ENCODE assay signal across 8 cellular contexts in genomic region chr17:333626-334396, GRCh38. TPM values are rescaled to one million over a fixed set of nuclear protein-coding genes. Genes with fewer than 3 reads are reported as not detected.
DNase-seq lines count a peak whose midpoint lies in the region; ATAC-seq and TF ChIP-seq lines count a peak whose summit lies in the region.

No MANE protein-coding gene starts in this region.

- H3K27ac ChIP-seq in right lobe of liver, result peak overlapping the region; percentile 45 to 78 (median 64)
- peak overlapping the region; percentile 75 to 90 (median 82) for H3K27ac ChIP-seq in spleen

- H3K4me3 Mint-ChIP-seq in dendritic cell treated with granulocyte-macrophage colony-stimulating factor and Interleukin-4, amounts not matched to agents 40 ng/mL and 50 ng/mL, for 4 days, result peak overlapping the region; percentile 65

- peak overlapping the region in 1 of 3 donors; percentile 16 for H3K4me3 ChIP-seq in right lobe of liver
- peak overlapping the region in 5 of 8 donors; percentile 34 to 64 (median 39) for H3K4me3 ChIP-seq in spleen

- H3K27ac Mint-ChIP-seq in dendritic cell treated with granulocyte-macrophage colony-stimulating factor and Interleukin-4, amounts not matched to agents 40 ng/mL and 50 ng/mL, for 4 days, result peak overlapping the region; percentile 61

- peaks cover 66% of the 10 kb centered on the region for H3K27me3 Mint-ChIP-seq in dendritic cell treated with granulocyte-macrophage colony-stimulating factor and Interleukin-4, amounts not matched to agents 40 ng/mL and 50 ng/mL, for 4 days

- peaks cover 65% of the 10 kb centered on the region for H3K4me1 Mint-ChIP-seq in dendritic cell treated with granulocyte-macrophage colony-stimulating factor and Interleukin-4, amounts not matched to agents 40 ng/mL and 50 ng/mL, for 4 days (ENCODE audit: low read depth)

- TF ChIP-seq POLR2A in right lobe of liver (IDR thresholded peaks at IDR 0.05) (peak; percentile 43), spleen (IDR thresholded peaks at IDR 0.05) (peak in 1 of 3 donors; percentile 53)

- WGBS in right lobe of liver (ENCODE audit: insufficient coverage, low coverage, low lambda C conversion rate, missing lambda C conversion rate), result 53% methylated on average over 6 of the region's 23 CpGs
- WGBS in spleen, 5 donors, result 26 to 40% (median 38%) methylated on average over 23 of the region's 23 CpGs

- DNase-seq in M059J (ENCODE audit: low read depth) (peak; percentile 22), right lobe of liver (peak; percentile 65 to 72 (median 69)), spleen (peak; percentile 90), NCI-H1092 treated with DMSO at 0.1 percent for 48 hours (lab: John Stamatoyannopoulos, UW) (no peak), NCI-H446 treated with DMSO at 0.1 percent for 48 hours (lab: John Stamatoyannopoulos, UW) (no peak)

- TF ChIP-seq CTCF in right lobe of liver (IDR thresholded peaks at IDR 0.05), result no peak
- TF ChIP-seq CTCF in spleen (IDR thresholded peaks at IDR 0.05 in 8 of 11, conservative IDR thresholded peaks at IDR 0.05 in 3 of 11), result no peak

- H3K9me3 Mint-ChIP-seq in dendritic cell treated with granulocyte-macrophage colony-stimulating factor and Interleukin-4, amounts not matched to agents 40 ng/mL and 50 ng/mL, for 4 days, result no peaks in the 10 kb centered on the region

- H3K36me3 Mint-ChIP-seq in dendritic cell treated with granulocyte-macrophage colony-stimulating factor and Interleukin-4, amounts not matched to agents 40 ng/mL and 50 ng/mL, for 4 days (ENCODE audit: low read depth), result no peaks in the 10 kb centered on the region

- H3K27me3 ChIP-seq in right lobe of liver (no peaks in the 10 kb centered on the region), spleen (replicated peaks in 1 of 7) (peaks cover 0 to 37% (median 0%) of the 10 kb centered on the region in 7 donors)

- intact Hi-C loops in dendritic cell treated with granulocyte-macrophage colony-stimulating factor and Interleukin-4, amounts not matched to agents 40 ng/mL and 50 ng/mL, for 4 days (cut with micrococcal nuclease), result no loop called here
- intact Hi-C loops in right lobe of liver (cut with DNase I), result no loop called here
- intact Hi-C loops in spleen (cut with DNase I; ENCODE audit: low total_unique reads), result no loop called here

- peak; percentile 56 to 65 (median 64) for ATAC-seq in right lobe of liver
- no peak for ATAC-seq in HG03135 (IDR thresholded peaks at IDR 0.05; ENCODE audit: unreplicated experiment)
- no peak for ATAC-seq in GM19023 (IDR thresholded peaks at IDR 0.05; ENCODE audit: unreplicated experiment)

- H3K4me1 ChIP-seq in right lobe of liver (peaks cover 0 to 25% (median 10%) of the 10 kb centered on the region in 4 donors), spleen (peaks cover 10 to 96% (median 53%) of the 10 kb centered on the region in 6 donors)

- no peaks in the 10 kb centered on the region for H3K36me3 ChIP-seq in right lobe of liver
- no peaks in the 10 kb centered on the region for H3K36me3 ChIP-seq in spleen

- H3K9me3 ChIP-seq in right lobe of liver, result no peaks in the 10 kb centered on the region
- no peaks in the 10 kb centered on the region for H3K9me3 ChIP-seq in spleen

RNA-seq across cellular contexts. Expression of gene RPH3AL, which starts 18.8 kb away (rescaled TPM):
- 0.81 and 5.5 TPM in 2 replicates for total RNA-seq in M059J (2014; rRNA removed; shearing (Covaris generic))
- total RNA-seq in right lobe of liver, result 10 to 100 TPM; 17.6 to 74.0 (median 25.7) TPM
- 100 to 1,000 TPM in 1 of 7 donors, 10 to 100 TPM in 6; 44.2 to 182 (median 58.6) TPM for total RNA-seq in spleen
- polyA plus RNA-seq in spleen, result 10 to 100 TPM in 1 of 3 donors, 1 to 10 TPM in 2; 4.8 to 27.1 (median 7.4) TPM

Comparison
In these comparisons a context has a peak if more than half of its experiments do, and no peak if none do; other contexts are left out.
1. DNase-seq: peak in M059J (single experiment), right lobe of liver (3 of 3) and spleen (single experiment); none in NCI-H1092 treated with DMSO at 0.1 percent for 48 hours (single experiment) and NCI-H446 treated with DMSO at 0.1 percent for 48 hours (single experiment).
2. ATAC-seq: peak in right lobe of liver (4 of 4); none in HG03135 (single experiment) and GM19023 (single experiment).